8 cellular contexts compared by ENCODE assay signal in genomic region chr12:93571360-93571853, GRCh38. TPM values are rescaled to one million over a fixed set of nuclear protein-coding genes. Genes with fewer than 3 reads are reported as not detected.
DNase-seq lines count a peak whose midpoint lies in the region; ATAC-seq, FAIRE-seq and TF ChIP-seq lines count a peak whose summit lies in the region.

No MANE protein-coding gene starts in this region.

- peak; percentile 47; the same call in 1 of the 2 replicates for TF ChIP-seq POLR2A in A549 (IDR thresholded peaks at IDR 0.05; ENCODE audit: low read length)

- H3K27me3 ChIP-seq in SK-N-SH (ENCODE audit: insufficient read depth), result no peaks in the 10 kb centered on the region
- H3K27me3 ChIP-seq in left ventricle myocardium inferior (ENCODE audit: low read depth), result no peaks in the 10 kb centered on the region
- H3K27me3 ChIP-seq in psoas muscle (ENCODE audit: insufficient read depth in 3 of 3, low read length in 2 of 3), result no peaks in the 10 kb centered on the region

- H4K20me1 ChIP-seq in SK-N-SH (ENCODE audit: insufficient read depth), result no peaks in the 10 kb centered on the region

- TF ChIP-seq RAD21 in A549 (conservative IDR thresholded peaks at IDR 0.05 in 1 of 2, IDR thresholded peaks at IDR 0.05 in 1 of 2) (peak in 1 of 2 experiments; percentile 35; a peak in 1 of 5 replicates), SK-N-SH (IDR thresholded peaks at IDR 0.05; ENCODE audit: low read length) (peak; percentile 14; the same call in 1 of the 2 replicates)

- CTCF ChIA-PET in A549 (lab: Yijun Ruan, JAX) (interaction anchor here (0.7 to 12.6 kb wide), 9 partner anchors 19 to 1738 kb away, joined by 3 to 232 read pairs (median 4); no protein-coding TSS in a partner anchor), SK-N-SH (lab: Yijun Ruan, JAX) (interaction anchor here (0.8 to 10.1 kb wide), 8 partner anchors 13 to 530 kb away, joined by 3 to 149 read pairs (median 14); no protein-coding TSS in a partner anchor)

- no peak for FAIRE-seq in A549 (lab: Jason Lieb, UNC)

- H3K36me3 ChIP-seq in SK-N-SH (replicated peaks in 1 of 2; ENCODE audit: control insufficient read depth in 1 of 2, insufficient read depth in 2 of 2, low read length in 1 of 2) (peaks cover 19 to 25% of the 10 kb centered on the region in 2 experiments), left ventricle myocardium inferior (peaks cover 13% of the 10 kb centered on the region), psoas muscle (ENCODE audit: insufficient read depth in 1 of 2, low read depth in 1 of 2) (peaks cover 0 to 5% of the 10 kb centered on the region in 2 donors)

- H3K4me2 ChIP-seq in A549 (peak overlapping the region; percentile 90), SK-N-SH (peak overlapping the region; percentile 100)

- H3K27ac ChIP-seq in A549 (peak overlapping the region; percentile 94), SK-N-SH (ENCODE audit: low read depth in 2 of 2, low read length in 1 of 2) (peak overlapping the region; percentile 90 to 92), left ventricle myocardium inferior (replicated peaks) (peak overlapping the region; percentile 97), psoas muscle (peak overlapping the region; percentile 89)

- H3K4me3 ChIP-seq in A549, result peak overlapping the region; percentile 64
- peak overlapping the region; percentile 71 to 97 for H3K4me3 ChIP-seq in SK-N-SH (ENCODE audit: low read depth in 2 of 2, low read length in 1 of 2)
- peak overlapping the region; percentile 87 for H3K4me3 ChIP-seq in left ventricle myocardium inferior
- H3K4me3 ChIP-seq in psoas muscle, result peak overlapping the region; percentile 94

- H3F3A ChIP-seq in SK-N-SH (replicated peaks; ENCODE audit: insufficient read depth), result no peaks in the 10 kb centered on the region

- TF ChIP-seq EP300 in A549 (IDR thresholded peaks at IDR 0.05) (no peak), SK-N-SH (IDR thresholded peaks at IDR 0.05; ENCODE audit: borderline replicate concordance in 1 of 2, low read depth in 1 of 2, low read length in 1 of 2) (no peak)

- ATAC-seq in A549 (peak; percentile 58 to 62), GM18907 (IDR thresholded peaks at IDR 0.05; ENCODE audit: unreplicated experiment) (peak; percentile 29), psoas muscle (peak in 3 of 4 donors; percentile 27 to 32 (median 28)), HG03135 (IDR thresholded peaks at IDR 0.05; ENCODE audit: unreplicated experiment) (no peak)

- H3K9me3 ChIP-seq in A549 (no peaks in the 10 kb centered on the region), SK-N-SH (no peaks in the 10 kb centered on the region), left ventricle myocardium inferior (replicated peaks) (no peaks in the 10 kb centered on the region), psoas muscle (no peaks in the 10 kb centered on the region)

- H2AFZ ChIP-seq in SK-N-SH (ENCODE audit: low read depth), result peak overlapping the region; percentile 69; the same call in 1 of the 2 replicates

- peaks cover 69% of the 10 kb centered on the region for H3K79me2 ChIP-seq in SK-N-SH (ENCODE audit: insufficient read depth)

- POLR2A ChIA-PET in A549 (lab: Yijun Ruan, JAX), result interaction anchor here (0.9 to 2.6 kb wide), 4 partner anchors 20 to 531 kb away, joined by 3 to 11 read pairs (median 4); partner anchors contain the start of gene CRADD
- POLR2A ChIA-PET in SK-N-SH (lab: Yijun Ruan, JAX), result interaction anchor here (2.1 to 2.5 kb wide), 2 partner anchors 106 kb away, joined by 6 to 10 read pairs; partner anchors contain the start of gene CRADD

- DNase-seq in A549 (ENCODE audit: low read depth in 1 of 2, low spot score in 1 of 2) (peak; percentile 76 to 79), HUDEP-2 (lab: John Stamatoyannopoulos, UW; ENCODE audit: unreplicated experiment in 76 of 76) (peak in 75 of 76 experiments; percentile 30 to 90 (median 78)), SK-N-SH (peak; percentile 86), left ventricle myocardium inferior (peak; percentile 78), psoas muscle (peak; percentile 77 to 79)
- peak; percentile 43 for DNase-seq in activated naive CD8-positive, alpha-beta T cell treated with anti-CD3 and anti-CD28 coated beads, Interleukin-2, amount 50 U/mL, for 16 hours (ENCODE audit: low read depth, low spot score)

- intact Hi-C loops in left ventricle myocardium inferior (cut with micrococcal nuclease) (loop anchor here (5.0 kb wide), 1 partner anchor 171 kb away; no protein-coding TSS in a partner anchor), psoas muscle (cut with DNase I) (loop anchor here (1.0 to 10.0 kb wide), 7 partner anchors 93 to 531 kb away; partner anchors contain the start of gene CRADD (in 1 of the 2))

- H3K4me1 ChIP-seq in A549 (peaks cover 12% of the 10 kb centered on the region; the same call in 2 of the 3 replicates), SK-N-SH (ENCODE audit: control insufficient read depth in 1 of 2, insufficient read depth in 2 of 2, low read depth in 1 of 2, low read length in 1 of 2) (peaks cover 0 to 17% of the 10 kb centered on the region in 2 experiments; a peak in 1 of 4 replicates), left ventricle myocardium inferior (peaks cover 65% of the 10 kb centered on the region), psoas muscle (no peaks in the 10 kb centered on the region)

- TF ChIP-seq CTCF in A549 (IDR thresholded peaks at IDR 0.05) (peak; percentile 20; the same call in 1 of the 3 replicates), SK-N-SH (IDR thresholded peaks at IDR 0.05) (peak; percentile 52), left ventricle myocardium inferior (IDR thresholded peaks at IDR 0.05; ENCODE audit: borderline replicate concordance) (peak; percentile 36), psoas muscle (IDR thresholded peaks at IDR 0.05) (no peak)

- peak overlapping the region; percentile 96 for H3K9ac ChIP-seq in SK-N-SH

- WGBS in A549 (ENCODE audit: missing lambda C conversion rate), result 2% methylated on average over 25 of the region's 38 CpGs
- WGBS in SK-N-SH (ENCODE audit: low lambda C conversion rate), result 2% methylated on average over 31 of the region's 38 CpGs
- WGBS in psoas muscle, 3 donors, result 0 to 1% (median 1%) methylated on average over 20 to 38 of the region's 38 CpGs

- H3K9me2 ChIP-seq in SK-N-SH, result no peaks in the 10 kb centered on the region

TF ChIP-seq in A549, 52 proteins besides CTCF, POLR2A, EP300 and RAD21 (continues in another document):
- no peak for TF ChIP-seq ZC3H11A (IDR thresholded peaks at IDR 0.05)
- TF ChIP-seq ZSCAN20 (CRISPR knock-in tag; IDR thresholded peaks at IDR 0.05), result no peak

TF ChIP-seq in SK-N-SH, 30 proteins besides CTCF, POLR2A, EP300 and RAD21 (continues in another document):
- peak; percentile 62 for TF ChIP-seq CHD2 (IDR thresholded peaks at IDR 0.05; ENCODE audit: low read length, partially characterized antibody)
- TF ChIP-seq NRF1 (IDR thresholded peaks at IDR 0.05; ENCODE audit: low read depth, low read length), result no peak
- peak; percentile 19; the same call in 1 of the 2 replicates for TF ChIP-seq TAF1 (IDR thresholded peaks at IDR 0.05; ENCODE audit: borderline replicate concordance, low read depth, low read length)
- TF ChIP-seq TEAD4 (IDR thresholded peaks at IDR 0.05; ENCODE audit: borderline replicate concordance, insufficient read depth), result no peak; the same call in 1 of the 2 replicates
- TF ChIP-seq, protein P1, sequence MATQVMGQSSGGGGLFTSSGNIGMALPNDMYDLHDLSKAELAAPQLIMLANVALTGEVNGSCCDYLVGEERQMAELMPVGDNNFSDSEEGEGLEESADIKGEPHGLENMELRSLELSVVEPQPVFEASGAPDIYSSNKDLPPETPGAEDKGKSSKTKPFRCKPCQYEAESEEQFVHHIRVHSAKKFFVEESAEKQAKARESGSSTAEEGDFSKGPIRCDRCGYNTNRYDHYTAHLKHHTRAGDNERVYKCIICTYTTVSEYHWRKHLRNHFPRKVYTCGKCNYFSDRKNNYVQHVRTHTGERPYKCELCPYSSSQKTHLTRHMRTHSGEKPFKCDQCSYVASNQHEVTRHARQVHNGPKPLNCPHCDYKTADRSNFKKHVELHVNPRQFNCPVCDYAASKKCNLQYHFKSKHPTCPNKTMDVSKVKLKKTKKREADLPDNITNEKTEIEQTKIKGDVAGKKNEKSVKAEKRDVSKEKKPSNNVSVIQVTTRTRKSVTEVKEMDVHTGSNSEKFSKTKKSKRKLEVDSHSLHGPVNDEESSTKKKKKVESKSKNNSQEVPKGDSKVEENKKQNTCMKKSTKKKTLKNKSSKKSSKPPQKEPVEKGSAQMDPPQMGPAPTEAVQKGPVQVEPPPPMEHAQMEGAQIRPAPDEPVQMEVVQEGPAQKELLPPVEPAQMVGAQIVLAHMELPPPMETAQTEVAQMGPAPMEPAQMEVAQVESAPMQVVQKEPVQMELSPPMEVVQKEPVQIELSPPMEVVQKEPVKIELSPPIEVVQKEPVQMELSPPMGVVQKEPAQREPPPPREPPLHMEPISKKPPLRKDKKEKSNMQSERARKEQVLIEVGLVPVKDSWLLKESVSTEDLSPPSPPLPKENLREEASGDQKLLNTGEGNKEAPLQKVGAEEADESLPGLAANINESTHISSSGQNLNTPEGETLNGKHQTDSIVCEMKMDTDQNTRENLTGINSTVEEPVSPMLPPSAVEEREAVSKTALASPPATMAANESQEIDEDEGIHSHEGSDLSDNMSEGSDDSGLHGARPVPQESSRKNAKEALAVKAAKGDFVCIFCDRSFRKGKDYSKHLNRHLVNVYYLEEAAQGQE (IDR thresholded peaks at IDR 0.05; ENCODE audit: low read depth, low read length), result peak; percentile 38; the same call in 1 of the 2 replicates
- peak; percentile 25 for TF ChIP-seq SMC3 (IDR thresholded peaks at IDR 0.05; ENCODE audit: low read depth, low read length)
- no peak for TF ChIP-seq MEF2A (IDR thresholded peaks at IDR 0.05; ENCODE audit: borderline replicate concordance, low read depth)
- peak; percentile 69; the same call in 1 of the 2 replicates for TF ChIP-seq MAX (IDR thresholded peaks at IDR 0.05; ENCODE audit: low read depth)
- TF ChIP-seq SIN3A (IDR thresholded peaks at IDR 0.05; ENCODE audit: borderline replicate concordance, low read depth, low read length), result 0 out of 2 replicates have a peak, but pooled peaks have one; percentile 28
- no peak for TF ChIP-seq FOXM1 (IDR thresholded peaks at IDR 0.05; ENCODE audit: low read depth)

RNA-seq across cellular contexts. Expression of gene SOCS2, which starts 1.1 kb away (rescaled TPM):
- polyA plus RNA-seq in A549 (2011; rRNA removed) (18.5 and 21.8 TPM in 2 replicates), A549 (2017; fragmentation: RNase III; extraction: RNeasy Plus Mini Kit Qiagen cat#74134 plus additional on column Dnase treatment) (17.3 to 22.2 TPM (median 18.1 TPM) in 3 replicates), SK-N-SH (2012; rRNA removed) (24.1 and 24.8 TPM in 2 replicates), psoas muscle (1 to 10 TPM; 3.2 to 4.7 (median 3.4) TPM)
- 14.2 and 17.0 TPM in 2 replicates for polyA plus RNA-seq in A549 (2012; cell fraction: cytosol; rRNA removed)
- 25.2 and 33.7 TPM in 2 replicates for polyA plus RNA-seq in A549 (2012; cell fraction: nucleus; rRNA removed)
- polyA minus RNA-seq in A549 (2011; rRNA and poly(A)+ RNA removed), result 7.6 and 8.4 TPM in 2 replicates
- polyA plus RNA-seq in SK-N-SH (2012; cell fraction: cytosol; rRNA removed), result 20.5 and 22.0 TPM in 2 replicates
- polyA plus RNA-seq in SK-N-SH (2012; cell fraction: nucleus; rRNA removed), result 50.8 and 66.2 TPM in 2 replicates
- total RNA-seq in left ventricle myocardium inferior (16.6 TPM), psoas muscle (10 to 100 TPM in 1 of 4 donors, 1 to 10 TPM in 3; 2.9 to 10.6 (median 6.6) TPM)
